Comparison of ENCODE assay signal across 7 cellular contexts in the genomic region with DNA sequence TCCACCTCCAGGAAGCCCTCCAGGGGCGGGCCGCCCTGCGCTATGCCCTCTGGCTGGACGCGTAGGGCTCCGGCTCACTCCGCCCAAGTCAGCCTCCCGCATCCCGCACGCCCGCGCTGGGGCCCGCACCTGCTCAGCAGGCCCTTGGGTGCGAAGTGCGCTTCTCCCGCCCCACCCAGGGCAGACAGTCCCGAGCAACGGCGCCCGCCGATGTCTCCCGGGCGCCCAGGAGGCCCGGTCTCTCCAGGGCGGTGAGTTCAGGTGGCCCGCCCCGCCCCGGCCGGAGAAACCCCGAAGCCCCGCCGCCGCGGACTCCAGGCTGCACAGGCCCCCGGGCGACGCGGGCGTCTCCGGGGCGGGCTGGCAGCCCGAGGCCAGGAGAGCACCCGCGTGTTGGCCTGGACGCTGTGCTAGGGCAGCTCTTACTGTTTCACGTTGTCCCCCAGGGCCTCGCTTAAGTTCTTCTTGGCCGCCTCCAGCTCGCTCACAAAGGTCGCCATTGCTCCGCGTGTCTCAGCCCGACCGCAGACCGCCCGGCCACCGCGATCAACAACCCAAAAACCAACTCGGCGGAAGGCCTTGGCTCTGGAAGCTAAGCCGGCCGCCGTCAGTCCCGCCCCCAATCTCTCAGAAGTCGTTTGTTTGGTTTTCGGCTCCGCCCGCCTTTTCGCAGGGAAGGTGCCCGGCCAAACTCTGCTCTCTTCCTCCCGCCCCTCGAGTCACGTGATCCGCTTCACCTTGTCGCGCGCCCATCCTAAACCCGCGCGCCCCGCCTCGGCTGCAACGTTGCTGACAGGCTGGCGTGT. TPM values are rescaled to one million over a fixed set of nuclear protein-coding genes. Genes with fewer than 3 reads are reported as not detected.
DNase-seq lines count a peak whose midpoint lies in the region; ATAC-seq and TF ChIP-seq lines count a peak whose summit lies in the region.

A gene with protein sequence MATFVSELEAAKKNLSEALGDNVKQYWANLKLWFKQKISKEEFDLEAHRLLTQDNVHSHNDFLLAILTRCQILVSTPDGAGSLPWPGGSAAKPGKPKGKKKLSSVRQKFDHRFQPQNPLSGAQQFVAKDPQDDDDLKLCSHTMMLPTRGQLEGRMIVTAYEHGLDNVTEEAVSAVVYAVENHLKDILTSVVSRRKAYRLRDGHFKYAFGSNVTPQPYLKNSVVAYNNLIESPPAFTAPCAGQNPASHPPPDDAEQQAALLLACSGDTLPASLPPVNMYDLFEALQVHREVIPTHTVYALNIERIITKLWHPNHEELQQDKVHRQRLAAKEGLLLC (minus strand): TSS at position 531 of the 806 bp plus-strand sequence. CDS start 31 bp downstream, at position 500.

- H3K4me3 ChIP-seq in astrocyte of the spinal cord (ENCODE audit: low read depth, low read length) (peak within 1 kb of the TSS; percentile 77), hepatocyte (peak within 1 kb of the TSS; percentile 85)

- ATAC-seq in GM18508 (IDR thresholded peaks at IDR 0.05; ENCODE audit: insufficient read depth, unreplicated experiment) (peak; percentile 87), HG03025 (IDR thresholded peaks at IDR 0.05; ENCODE audit: low FRiP score, unreplicated experiment) (peak; percentile 86)

- H3K9me2 ChIP-seq in hepatocyte (replicated peaks; ENCODE audit: insufficient read depth): no peaks in the 10 kb centered on the region

- TF ChIP-seq CTCF in astrocyte of the spinal cord (IDR thresholded peaks at IDR 0.05; ENCODE audit: low read depth, low read length) (peak; percentile 2), hepatocyte (IDR thresholded peaks at IDR 0.05; ENCODE audit: poor library complexity) (no peak)

- peak within 1 kb of the TSS; percentile 94 for H3K27ac ChIP-seq in hepatocyte

- peak within 1 kb of the TSS; percentile 81 for H3K4me2 ChIP-seq in hepatocyte

- DNase-seq in NCI-H2081 (lab: John Stamatoyannopoulos, UW) (peak; percentile 99), T1000 (lab: John Stamatoyannopoulos, UW) (peak; percentile 94), astrocyte of the spinal cord (ENCODE audit: low read depth, low spot score) (peak; percentile 98), hepatocyte (ENCODE audit: low spot score) (peak; percentile 99), renal cortical epithelial cell (ENCODE audit: low read depth) (peak; percentile 95)

- H3K79me2 ChIP-seq in hepatocyte: peaks cover 47% of the 10 kb centered on the region

- in situ Hi-C loops in astrocyte of the spinal cord (cut with HindIII; ENCODE audit: low sequenced_read_pairs): no loop called here

- no peaks in the 10 kb centered on the region for H3K9me3 ChIP-seq in hepatocyte (ENCODE audit: low read depth)

- peaks cover 9% of the 10 kb centered on the region for H4K20me1 ChIP-seq in hepatocyte (ENCODE audit: insufficient read depth, poor library complexity, severe bottlenecking)

- no peaks in the 10 kb centered on the region for H3K27me3 ChIP-seq in hepatocyte

- WGBS in hepatocyte (ENCODE audit: low lambda C conversion rate, missing lambda C conversion rate): 1% methylated on average over 75 of the region's 84 CpGs

- H3K4me1 ChIP-seq in hepatocyte (ENCODE audit: insufficient read depth): peaks cover 4% of the 10 kb centered on the region

- H3K36me3 ChIP-seq in hepatocyte (replicated peaks; ENCODE audit: insufficient read depth, low read depth): no peaks in the 10 kb centered on the region

- peak within 1 kb of the TSS; percentile 71 for H2AFZ ChIP-seq in hepatocyte

RNA-seq across cellular contexts. Expression of the gene that starts here (rescaled TPM):
- total RNA-seq in hepatocyte (19.7 and 21.4 TPM in 2 replicates), renal cortical epithelial cell (21.1 and 22.9 TPM in 2 replicates)
- 13.4 and 13.6 TPM in 2 replicates for polyA plus RNA-seq in hepatocyte

Comparison
In these comparisons a context has a peak if more than half of its experiments do, and no peak if none do; other contexts are left out.
1. Peak in every context shown above with its lines: DNase-seq, ATAC-seq, H3K4me3 ChIP-seq and H3K27ac ChIP-seq.